ENCODE assay signal across 17 cellular contexts in the genomic region with DNA sequence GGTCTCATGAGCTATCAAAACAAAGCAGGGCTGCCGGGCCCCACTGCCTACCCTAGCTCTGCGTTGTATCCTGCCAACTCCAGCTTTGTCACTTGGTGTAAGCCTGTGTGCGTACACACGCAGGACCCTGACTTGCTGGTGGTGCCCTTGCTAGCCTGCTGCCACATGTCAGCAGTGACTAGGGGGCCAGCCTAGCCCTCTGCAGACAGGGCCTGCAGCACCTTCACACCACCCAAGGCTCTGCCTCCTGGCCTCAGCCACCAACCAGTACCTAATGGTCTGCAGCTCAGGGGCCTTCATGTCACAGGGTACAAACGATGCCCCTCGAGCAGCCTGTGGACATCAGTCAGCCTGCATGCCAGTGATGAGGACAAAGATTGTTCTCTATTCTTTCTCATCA. TPM values are rescaled to one million over a fixed set of nuclear protein-coding genes. Genes with fewer than 3 reads are reported as not detected.
DNase-seq lines count a peak whose midpoint lies in the region; ATAC-seq lines count a peak whose summit lies in the region.
"Had no signal": no experiment of that assay in that cellular context is flagged by ENCODE, and none has a peak within 500 bp of the region (broad histone marks: within the 10 kb centered on the region; RNA-seq: fewer than 3 reads in every experiment).

No MANE protein-coding gene starts in this region.

- no peak overlapping the region for H3K4me2 ChIP-seq in mesenchymal stem cell (ENCODE audit: low read length, poor library complexity, severe bottlenecking)
- H3K4me2 ChIP-seq: GM23338 had no signal

- H3K4me3 ChIP-seq in mesenchymal stem cell (ENCODE audit: insufficient read depth in 1 of 2, low read depth in 1 of 2, low read length in 2 of 2) (no peak overlapping the region), aorta (ENCODE audit: low read length in 2 of 2) (no peak overlapping the region)
- H3K4me3 ChIP-seq: colonic mucosa, GM23338, right lobe of liver had no signal

- DNase-seq in Right ventricle myocardium superior: peak; percentile 21
- DNase-seq in cardiac septum (ENCODE audit: low spot score): no peak
- DNase-seq in mesenchymal stem cell: no peak
- DNase-seq in aorta: peak; percentile 24 to 46
- DNase-seq in activated effector memory CD4-positive, alpha-beta T cell treated with Interleukin-2 at 50 U/mL for 16 hours: no peak
- DNase-seq in retina: no peak
- DNase-seq: amniotic stem cell, Calu3, colonic mucosa, NCI-H1436 treated with DMSO at 0.1 percent for 48 hours, RPMI8226 had no signal

- H2BK15ac ChIP-seq in mesenchymal stem cell (ENCODE audit: low read depth, poor library complexity, severe bottlenecking): no peak overlapping the region

- peak overlapping the region in 1 of 2 experiments; percentile 29 for H2BK12ac ChIP-seq in mesenchymal stem cell (ENCODE audit: low read length in 2 of 2)

- H2BK5ac ChIP-seq in mesenchymal stem cell (ENCODE audit: low read depth, low read length, poor library complexity, severe bottlenecking): no peak overlapping the region

- H3K4me3 Mint-ChIP-seq in activated T-helper 17 cell treated with anti-CD3 and anti-CD28 coated beads, Interleukin-2, amount 50 U/mL, for 72 hours: no peak overlapping the region
- H3K4me3 Mint-ChIP-seq: GM23338, memory B cell had no signal

- intact Hi-C loops in Right ventricle myocardium superior (cut with DNase I): no loop called here
- intact Hi-C loops in cardiac septum (cut with DNase I): no loop called here
- intact Hi-C loops in aorta (cut with DNase I): no loop called here

- peak overlapping the region; percentile 83 for H3K27ac Mint-ChIP-seq in activated T-helper 17 cell treated with anti-CD3 and anti-CD28 coated beads, Interleukin-2, amount 50 U/mL, for 72 hours
- H3K27ac Mint-ChIP-seq: memory B cell had no signal

- no peaks in the 10 kb centered on the region for H3K9me3 Mint-ChIP-seq in activated T-helper 17 cell treated with anti-CD3 and anti-CD28 coated beads, Interleukin-2, amount 50 U/mL, for 72 hours
- H3K9me3 Mint-ChIP-seq: GM23338, memory B cell had no signal

- no peak overlapping the region for H3K4ac ChIP-seq in mesenchymal stem cell (ENCODE audit: low read depth in 1 of 2, low read length in 2 of 2)

- H3K36me3 ChIP-seq in mesenchymal stem cell (ENCODE audit: control insufficient read depth in 1 of 2, insufficient read depth in 2 of 2, low read depth in 1 of 2, low read length in 2 of 2) (peaks cover 0 to 3% of the 10 kb centered on the region in 2 experiments), aorta (ENCODE audit: control insufficient read depth in 1 of 2, insufficient read depth in 2 of 2, low read length in 1 of 2) (no peaks in the 10 kb centered on the region)
- H3K36me3 ChIP-seq: colonic mucosa, right lobe of liver had no signal

- no peaks in the 10 kb centered on the region for H3K36me3 Mint-ChIP-seq in activated T-helper 17 cell treated with anti-CD3 and anti-CD28 coated beads, Interleukin-2, amount 50 U/mL, for 72 hours (ENCODE audit: low read depth)
- H3K36me3 Mint-ChIP-seq: memory B cell had no signal

- peaks cover 38% of the 10 kb centered on the region for H3K4me1 ChIP-seq in mesenchymal stem cell (ENCODE audit: control insufficient read depth, insufficient read depth, low read depth, low read length)
- H3K4me1 ChIP-seq in aorta (ENCODE audit: control insufficient read depth in 1 of 2, insufficient read depth in 2 of 2, low read length in 2 of 2): peaks cover 0 to 3% of the 10 kb centered on the region in 2 donors
- H3K4me1 ChIP-seq: colonic mucosa had no signal

- WGBS in mesenchymal stem cell: 97% methylated on average over 6 of the region's 6 CpGs
- 95 to 96% methylated on average over 6 of the region's 6 CpGs for WGBS in aorta, 2 donors

- no peak overlapping the region for H3K9ac ChIP-seq in mesenchymal stem cell (ENCODE audit: low read length)

- ATAC-seq in Right ventricle myocardium superior (ENCODE audit: poor library complexity): no peak
- no peak for ATAC-seq in activated T-helper 17 cell treated with anti-CD3 and anti-CD28 coated beads, Interleukin-2, amount 50 U/mL, for 72 hours (replicated peaks)
- ATAC-seq in aorta (ENCODE audit: low FRiP score): no peak
- ATAC-seq in HG03139 (IDR thresholded peaks at IDR 0.05; ENCODE audit: unreplicated experiment): no peak
- ATAC-seq: GM23338 had no signal

- peaks cover 8% of the 10 kb centered on the region for H3K4me1 Mint-ChIP-seq in activated T-helper 17 cell treated with anti-CD3 and anti-CD28 coated beads, Interleukin-2, amount 50 U/mL, for 72 hours

- no peak overlapping the region for H3K27ac ChIP-seq in mesenchymal stem cell (ENCODE audit: low read length, poor library complexity, severe bottlenecking)
- no peak overlapping the region for H3K27ac ChIP-seq in aorta (ENCODE audit: low read depth in 1 of 2, low read length in 2 of 2)
- H3K27ac ChIP-seq: colonic mucosa, right lobe of liver had no signal

- H3K18ac ChIP-seq in mesenchymal stem cell (ENCODE audit: low read depth in 1 of 2, low read length in 2 of 2): peak overlapping the region in 1 of 2 experiments; percentile 5

- no peak overlapping the region for H4K91ac ChIP-seq in mesenchymal stem cell (ENCODE audit: low read length)

- H3K14ac ChIP-seq in mesenchymal stem cell (ENCODE audit: low read length in 2 of 2): no peak overlapping the region

- no peaks in the 10 kb centered on the region for H3K27me3 Mint-ChIP-seq in activated T-helper 17 cell treated with anti-CD3 and anti-CD28 coated beads, Interleukin-2, amount 50 U/mL, for 72 hours
- H3K27me3 Mint-ChIP-seq: memory B cell had no signal

- peak overlapping the region; percentile 36 for H4K8ac ChIP-seq in mesenchymal stem cell (ENCODE audit: low read length)

- H3K79me1 ChIP-seq in mesenchymal stem cell (replicated peaks; ENCODE audit: low read length, poor library complexity, severe bottlenecking): no peaks in the 10 kb centered on the region

- no peak overlapping the region for H2BK120ac ChIP-seq in mesenchymal stem cell (ENCODE audit: low read depth, low read length)

- no peaks in the 10 kb centered on the region for H3K27me3 ChIP-seq in mesenchymal stem cell (ENCODE audit: control insufficient read depth in 1 of 2, insufficient read depth in 1 of 2, low read length in 2 of 2)
- no peaks in the 10 kb centered on the region for H3K27me3 ChIP-seq in aorta (ENCODE audit: control insufficient read depth in 1 of 2, insufficient read depth in 2 of 2, low read length in 1 of 2)
- H3K27me3 ChIP-seq: colonic mucosa, neutrophil, right lobe of liver had no signal

- no peaks in the 10 kb centered on the region for H3K9me3 ChIP-seq in mesenchymal stem cell (ENCODE audit: control insufficient read depth, low read length)
- no peaks in the 10 kb centered on the region for H3K9me3 ChIP-seq in aorta (ENCODE audit: control insufficient read depth, low read length)
- H3K9me3 ChIP-seq: colonic mucosa, neutrophil, right lobe of liver had no signal

- H2AFZ ChIP-seq in mesenchymal stem cell (ENCODE audit: low read depth, low read length): no peak overlapping the region
- H2AFZ ChIP-seq: GM23338 had no signal

- no peak overlapping the region for H2AK5ac ChIP-seq in mesenchymal stem cell (ENCODE audit: low read length, severe bottlenecking)

- H3K23ac ChIP-seq in mesenchymal stem cell (ENCODE audit: low read length in 2 of 2): no peak overlapping the region

RNA-seq across cellular contexts. Expression of a gene that starts 30.1 kb away (rescaled TPM):
- 23.2 TPM for total RNA-seq in Right ventricle myocardium superior
- 21.2 TPM for total RNA-seq in cardiac septum
- 10 to 100 TPM; 19.3 to 25.1 TPM for total RNA-seq in activated T-helper 17 cell treated with anti-CD3 and anti-CD28 coated beads, Interleukin-2, amount 50 U/mL, for 72 hours
- polyA plus RNA-seq in mesenchymal stem cell (2013, experiment 1 of 2): 30.5 TPM
- 30.2 TPM for polyA plus RNA-seq in mesenchymal stem cell (2013, experiment 2 of 2)
- 10 to 100 TPM; 36.8 to 54.1 TPM for total RNA-seq in aorta
- polyA plus RNA-seq in aorta: 10 to 100 TPM in 1 of 2 donors, 1 to 10 TPM in 1; 8.8 to 14.4 TPM

Comparison
In these comparisons a context has a peak if more than half of its experiments do, and no peak if none do; other contexts are left out.
1. DNase-seq: peak in Right ventricle myocardium superior (single experiment) and aorta (2 of 2); none in cardiac septum (single experiment), mesenchymal stem cell (single experiment), activated effector memory CD4-positive, alpha-beta T cell treated with Interleukin-2 at 50 U/mL for 16 hours (single experiment) and retina (single experiment).